Comparison of ENCODE assay signal across 24 cellular contexts in the genomic region with DNA sequence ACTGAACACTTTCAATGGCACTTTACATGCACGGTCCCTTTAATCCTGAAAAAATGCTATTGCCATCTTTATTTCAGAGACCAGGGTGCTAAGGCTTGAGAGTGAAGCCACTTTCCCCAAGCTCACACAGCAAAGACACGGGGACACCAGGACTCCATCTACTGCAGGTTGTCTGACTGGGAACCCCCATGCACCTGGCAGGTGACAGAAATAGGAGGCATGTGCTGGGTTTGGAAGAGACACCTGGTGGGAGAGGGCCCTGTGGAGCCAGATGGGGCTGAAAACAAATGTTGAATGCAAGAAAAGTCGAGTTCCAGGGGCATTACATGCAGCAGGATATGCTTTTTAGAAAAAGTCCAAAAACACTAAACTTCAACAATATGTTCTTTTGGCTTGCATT. TPM values are rescaled to one million over a fixed set of nuclear protein-coding genes. Genes with fewer than 3 reads are reported as not detected.
DNase-seq lines count a peak whose midpoint lies in the region; ATAC-seq and TF ChIP-seq lines count a peak whose summit lies in the region.
"Had no signal": no experiment of that assay in that cellular context is flagged by ENCODE, and none has a peak within 500 bp of the region (broad histone marks: within the 10 kb centered on the region; RNA-seq: fewer than 3 reads in every experiment).

No MANE protein-coding gene starts in this region.

- no peak overlapping the region for H3K4me3 ChIP-seq in right atrium auricular region
- H3K4me3 ChIP-seq in vagina = no peak overlapping the region
- H3K4me3 ChIP-seq: GM12878 had no signal

- intact Hi-C loops in Right ventricle myocardium superior (cut with DNase I) (no loop called here), vagina (cut with DNase I) (no loop called here)

- TF ChIP-seq CTCF in right atrium auricular region (IDR thresholded peaks at IDR 0.05) (no peak), vagina (IDR thresholded peaks at IDR 0.05) (no peak)

- DNase-seq in right atrium auricular region (ENCODE audit: low spot score) = peak; percentile 9
- no peak for DNase-seq in Right ventricle myocardium superior
- DNase-seq in NCI-H69 (lab: John Stamatoyannopoulos, UW) = peak; percentile 56
- peak; percentile 15 for DNase-seq in left lobe of liver (ENCODE audit: low spot score)
- peak; percentile 37 to 58 for DNase-seq in vagina (ENCODE audit: extremely low spot score in 2 of 2)
- DNase-seq in HuH-7.5 (ENCODE audit: low spot score) = no peak
- no peak for DNase-seq in NCI-H526 treated with DMSO at 0.1 percent for 48 hours (lab: John Stamatoyannopoulos, UW)
- DNase-seq in activated CD4-positive, alpha-beta T cell treated with anti-CD3 and anti-CD28 coated beads, Interleukin-2, amount 50 U/mL, for 4 hours = no peak
- DNase-seq: ACHN; BE2C; C1 segment of cervical spinal cord; CD4-positive, CD25-positive, alpha-beta regulatory T cell; CD8-positive, alpha-beta memory T cell; COR-L47; DMS 273 treated with DMSO at 0.1 percent for 48 hours; DMS53; DND-41; EL; GOT3; H7; IMR-90 had no signal

- H3K4me1 ChIP-seq in right atrium auricular region (peaks cover 0 to 6% of the 10 kb centered on the region in 2 donors), vagina (peaks cover 8% of the 10 kb centered on the region)
- H3K4me1 ChIP-seq: BE2C had no signal

- no peak for TF ChIP-seq POLR2A in vagina (IDR thresholded peaks at IDR 0.05)

- H3K9me3 ChIP-seq in right atrium auricular region (no peaks in the 10 kb centered on the region), vagina (no peaks in the 10 kb centered on the region)
- H3K9me3 ChIP-seq: BE2C had no signal

- ATAC-seq in Right ventricle myocardium superior (ENCODE audit: poor library complexity) = no peak
- no peak for ATAC-seq in left lobe of liver
- ATAC-seq: GM12878 had no signal

- H3K36me3 ChIP-seq in right atrium auricular region (no peaks in the 10 kb centered on the region), vagina (no peaks in the 10 kb centered on the region)
- H3K36me3 ChIP-seq: BE2C had no signal

- H3K27ac ChIP-seq in right atrium auricular region (no peak overlapping the region), vagina (no peak overlapping the region)

- H3K27me3 ChIP-seq in right atrium auricular region = no peaks in the 10 kb centered on the region
- no peaks in the 10 kb centered on the region for H3K27me3 ChIP-seq in vagina

RNA-seq across cellular contexts. Expression of a gene that starts 5.2 kb away (rescaled TPM):
- total RNA-seq in right atrium auricular region = 10 to 100 TPM; 10.6 to 12.5 TPM
- total RNA-seq in Right ventricle myocardium superior = 23.0 TPM
- total RNA-seq in left lobe of liver = 10.6 TPM
- 10.3 TPM for total RNA-seq in vagina
- total RNA-seq: HT-29 had no signal

RNA-seq across cellular contexts. Expression of a gene that starts 11.4 kb away (rescaled TPM):
- total RNA-seq in right atrium auricular region = under 1 TPM; 0.16 to 0.22 TPM
- 0.32 TPM for total RNA-seq in Right ventricle myocardium superior
- not detected for total RNA-seq in left lobe of liver
- 4.7 TPM for total RNA-seq in vagina
- total RNA-seq: G401, HT-29 had no signal

Comparison
In these comparisons a context has a peak if more than half of its experiments do, and no peak if none do; other contexts are left out.
1. DNase-seq: peak in right atrium auricular region (single experiment), NCI-H69 (single experiment), left lobe of liver (single experiment) and vagina (2 of 2); none in Right ventricle myocardium superior (single experiment), HuH-7.5 (single experiment), NCI-H526 treated with DMSO at 0.1 percent for 48 hours (single experiment) and activated CD4-positive, alpha-beta T cell treated with anti-CD3 and anti-CD28 coated beads, Interleukin-2, amount 50 U/mL, for 4 hours (0 of 2).